In genomic region chr18:46820863-46821262, GRCh38 we compare ENCODE assay signal across 22 cellular contexts.
DNase-seq lines count a peak whose midpoint lies in the region; ATAC-seq, FAIRE-seq and TF ChIP-seq lines count a peak whose summit lies in the region.
"Had no signal": no experiment of that assay in that cellular context is flagged by ENCODE, and none has a peak within 500 bp of the region (broad histone marks: within the 10 kb centered on the region; RNA-seq: fewer than 3 reads in every experiment).

No MANE protein-coding gene starts in this region.

- no peak for TF ChIP-seq CTCF in D721Med (IDR thresholded peaks at IDR 0.05; ENCODE audit: insufficient read depth, missing control alignments)
- no peak for TF ChIP-seq CTCF in left ventricle myocardium inferior (IDR thresholded peaks at IDR 0.05; ENCODE audit: borderline replicate concordance)
- no peak for TF ChIP-seq CTCF in parathyroid adenoma (IDR thresholded peaks at IDR 0.05)

- intact Hi-C loops in Right ventricle myocardium inferior (cut with DNase I) (no loop called here), left cardiac atrium (cut with DNase I) (no loop called here), left ventricle myocardium inferior (cut with micrococcal nuclease) (no loop called here)

- no peak overlapping the region for H3K9ac ChIP-seq in parathyroid adenoma

- H3K4me1 ChIP-seq in left ventricle myocardium inferior (peaks cover 5% of the 10 kb centered on the region), parathyroid adenoma (peaks cover 11% of the 10 kb centered on the region)
- H3K4me1 ChIP-seq: A549, Caco-2 had no signal

- FAIRE-seq in D721Med (lab: Jason Lieb, UNC), result peak; percentile 25
- no peak for FAIRE-seq in frontal cortex (lab: Jason Lieb, UNC)
- FAIRE-seq: A549, HepG2 had no signal

- H3K4me3 ChIP-seq in left ventricle myocardium inferior (no peak overlapping the region), parathyroid adenoma (ENCODE audit: low read depth, low read length) (no peak overlapping the region)
- H3K4me3 ChIP-seq: A549, GM23338 had no signal

- ATAC-seq in Right ventricle myocardium inferior (peak; percentile 59), left cardiac atrium (no peak)
- ATAC-seq: A549, GM23338, HCT116, HepG2 had no signal

- H3K27me3 ChIP-seq in left ventricle myocardium inferior (ENCODE audit: low read depth) (no peaks in the 10 kb centered on the region), parathyroid adenoma (ENCODE audit: control insufficient read depth, insufficient read depth, low read length) (no peaks in the 10 kb centered on the region)

- H3K36me3 ChIP-seq in left ventricle myocardium inferior (peaks cover 19% of the 10 kb centered on the region), parathyroid adenoma (ENCODE audit: control insufficient read depth, insufficient read depth, low read length) (no peaks in the 10 kb centered on the region)

- peak overlapping the region; percentile 52 for H2AFZ ChIP-seq in parathyroid adenoma
- H2AFZ ChIP-seq: GM23338 had no signal

- H3K79me2 ChIP-seq in parathyroid adenoma, result no peaks in the 10 kb centered on the region

- H3K4me2 ChIP-seq in parathyroid adenoma (ENCODE audit: low read length), result no peak overlapping the region
- H3K4me2 ChIP-seq: A549, GM23338 had no signal

- H3K27ac ChIP-seq in left ventricle myocardium inferior (replicated peaks) (peak overlapping the region; percentile 12), parathyroid adenoma (peak overlapping the region; percentile 65)
- H3K27ac ChIP-seq: 22Rv1, A549, C4-2B had no signal

- H3K9me3 ChIP-seq in left ventricle myocardium inferior (replicated peaks) (no peaks in the 10 kb centered on the region), parathyroid adenoma (ENCODE audit: control insufficient read depth, low read length) (no peaks in the 10 kb centered on the region)
- H3K9me3 ChIP-seq: A549, Caco-2 had no signal

- DNase-seq in Right ventricle myocardium inferior (ENCODE audit: missing footprints) (no peak), left cardiac atrium (no peak), D721Med (ENCODE audit: insufficient read length, low spot score) (no peak), left ventricle myocardium inferior (no peak), SKM-1 treated with dmso at 0.1 percent for 144 hours (lab: John Stamatoyannopoulos, UW; ENCODE audit: unreplicated experiment) (no peak), Kasumi-1 (lab: John Stamatoyannopoulos, UW) (no peak), frontal cortex (ENCODE audit: low spot score in 2 of 2) (no peak)
- DNase-seq: AML-193; Caco-2; CD4-positive, alpha-beta T cell; DMS153; DMS79; GF-D8; H7; HFFc6 had no signal
